ENCODE assay signal across 9 cellular contexts in the genomic region with DNA sequence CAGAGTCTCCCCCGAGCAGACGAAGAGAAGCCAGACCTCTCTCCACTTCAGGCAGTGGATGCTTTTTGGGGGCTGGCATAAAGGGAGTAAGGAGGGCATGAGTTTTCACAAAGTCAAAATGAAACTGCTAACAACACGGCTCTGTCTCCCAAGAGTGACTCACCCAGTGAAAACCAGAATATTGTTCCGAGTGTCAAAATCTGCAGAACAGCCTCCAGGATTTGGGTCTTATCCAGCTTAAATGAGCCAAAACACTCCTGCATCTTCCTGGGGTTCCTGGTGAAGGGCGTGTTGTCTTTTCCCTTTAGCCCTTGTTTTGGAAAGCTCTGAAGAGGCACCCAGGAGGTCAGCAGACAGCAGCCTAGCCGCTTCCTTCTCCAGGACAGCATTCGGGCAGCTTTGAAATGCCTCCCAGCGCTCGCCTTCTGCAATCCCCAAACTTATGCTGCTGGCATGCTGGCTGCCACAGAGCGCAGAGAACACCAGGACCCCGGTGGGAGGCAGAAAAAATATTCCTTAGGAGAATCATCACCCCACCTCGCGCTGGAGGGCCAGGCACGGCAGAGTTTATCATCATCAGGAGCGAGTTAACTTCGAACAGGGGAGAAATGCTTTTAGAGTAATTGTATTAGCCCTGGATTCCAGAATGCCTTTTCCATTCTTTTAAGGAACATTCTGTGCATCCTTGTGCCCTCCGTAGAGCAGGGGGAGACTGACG.
DNase-seq lines count a peak whose midpoint lies in the region; ATAC-seq, FAIRE-seq and TF ChIP-seq lines count a peak whose summit lies in the region.
"Had no signal": no experiment of that assay in that cellular context is flagged by ENCODE, and none has a peak within 500 bp of the region (broad histone marks: within the 10 kb centered on the region; RNA-seq: fewer than 3 reads in every experiment).

No MANE protein-coding gene starts in this region.

- H3K36me3 ChIP-seq in aorta (ENCODE audit: control insufficient read depth in 1 of 2, insufficient read depth in 2 of 2, low read length in 1 of 2): no peaks in the 10 kb centered on the region

- intact Hi-C loops in Right ventricle myocardium inferior (cut with DNase I) (loop anchor here (5.0 kb wide), 3 partner anchors 82 to 178 kb away; a partner anchor contains a TSS), cardiac septum (cut with DNase I) (loop anchor here (5.0 kb wide), 3 partner anchors 57 to 303 kb away; no protein-coding TSS in a partner anchor), aorta (cut with DNase I) (loop anchor here (5.0 to 10.0 kb wide), 3 partner anchors 77 to 230 kb away; a partner anchor contains a TSS)
- intact Hi-C loops in activated T-helper 2 cell treated with anti-CD3 and anti-CD28 coated beads, Interferon-gamma antibody, Interleukin-2, Interleukin-4, amounts not matched to agents 10 μg/mL and 5 μg/mL and 100 μg/mL, durations not matched to agents 14 hours and 24 hours and 36 hours (cut with micrococcal nuclease): loop anchor here (5.0 kb wide), 2 partner anchors 87 to 138 kb away; no protein-coding TSS in a partner anchor

- peak; percentile 27 for ATAC-seq in Right ventricle myocardium inferior
- peak; percentile 5 for ATAC-seq in aorta (ENCODE audit: low FRiP score)

- H3K4me1 Mint-ChIP-seq in chondrocyte (ENCODE audit: low read depth) (peaks cover 75% of the 10 kb centered on the region), mesothelial cell of epicardium (peaks cover 72% of the 10 kb centered on the region)
- peaks cover 44% of the 10 kb centered on the region for H3K4me1 Mint-ChIP-seq in activated T-helper 2 cell treated with anti-CD3 and anti-CD28 coated beads, Interferon-gamma antibody, Interleukin-2, Interleukin-4, amounts not matched to agents 10 μg/mL and 5 μg/mL and 100 μg/mL, durations not matched to agents 14 hours and 24 hours and 36 hours (ENCODE audit: low read depth)

- H3K4me3 ChIP-seq in aorta (ENCODE audit: low read length in 2 of 2): no peak overlapping the region

- no peak for FAIRE-seq in GM12892 (lab: Jason Lieb, UNC)

- no peaks in the 10 kb centered on the region for H3K9me3 ChIP-seq in aorta (ENCODE audit: control insufficient read depth, low read length)

- H3K36me3 Mint-ChIP-seq in chondrocyte (ENCODE audit: low read depth) (no peaks in the 10 kb centered on the region), mesothelial cell of epicardium (no peaks in the 10 kb centered on the region)
- no peaks in the 10 kb centered on the region for H3K36me3 Mint-ChIP-seq in activated T-helper 2 cell treated with anti-CD3 and anti-CD28 coated beads, Interferon-gamma antibody, Interleukin-2, Interleukin-4, amounts not matched to agents 10 μg/mL and 5 μg/mL and 100 μg/mL, durations not matched to agents 14 hours and 24 hours and 36 hours (ENCODE audit: low read depth)

- H3K4me1 ChIP-seq in aorta (ENCODE audit: control insufficient read depth in 1 of 2, insufficient read depth in 2 of 2, low read length in 2 of 2): peaks cover 0 to 3% of the 10 kb centered on the region in 2 donors

- H3K4me3 Mint-ChIP-seq in chondrocyte (ENCODE audit: unreplicated experiment): peak overlapping the region; percentile 64
- peak overlapping the region; percentile 20 for H3K4me3 Mint-ChIP-seq in mesothelial cell of epicardium
- no peak overlapping the region for H3K4me3 Mint-ChIP-seq in activated T-helper 2 cell treated with anti-CD3 and anti-CD28 coated beads, Interferon-gamma antibody, Interleukin-2, Interleukin-4, amounts not matched to agents 10 μg/mL and 5 μg/mL and 100 μg/mL, durations not matched to agents 14 hours and 24 hours and 36 hours (ENCODE audit: low read depth)
- H3K4me3 Mint-ChIP-seq: T-helper 1 cell treated with Interleukin-12 subunit alpha and Interleukin-12 subunit beta and Interleukin-4 antibody, amounts not matched to agents 30 μg/mL and 1 μg/mL, for 36 hours had no signal

- H3K27me3 Mint-ChIP-seq in chondrocyte (ENCODE audit: low read depth) (no peaks in the 10 kb centered on the region), mesothelial cell of epicardium (ENCODE audit: low read depth) (no peaks in the 10 kb centered on the region)
- H3K27me3 Mint-ChIP-seq in activated T-helper 2 cell treated with anti-CD3 and anti-CD28 coated beads, Interferon-gamma antibody, Interleukin-2, Interleukin-4, amounts not matched to agents 10 μg/mL and 5 μg/mL and 100 μg/mL, durations not matched to agents 14 hours and 24 hours and 36 hours (ENCODE audit: low read depth): no peaks in the 10 kb centered on the region

- peak overlapping the region in 1 of 2 donors; percentile 87 for H3K27ac ChIP-seq in aorta (ENCODE audit: low read depth in 1 of 2, low read length in 2 of 2)

- DNase-seq in Right ventricle myocardium inferior (ENCODE audit: missing footprints): no peak
- no peak for DNase-seq in cardiac septum (ENCODE audit: low spot score)
- DNase-seq in chondrocyte (ENCODE audit: low spot score): no peak
- no peak for DNase-seq in mesothelial cell of epicardium (ENCODE audit: low spot score in 2 of 2, unreplicated experiment in 2 of 2)
- no peak for DNase-seq in aorta
- no peak for DNase-seq in activated naive CD4-positive, alpha-beta T cell treated with anti-CD3 and anti-CD28 coated beads, Interleukin-2, amount 50 U/mL, for 16 hours
- no peak for DNase-seq in activated T-helper 2 cell treated with anti-CD3 and anti-CD28 coated beads, Interferon-gamma antibody, Interleukin-2, Interleukin-4, amounts not matched to agents 10 μg/mL and 5 μg/mL and 100 μg/mL, durations not matched to agents 14 hours and 24 hours and 36 hours (ENCODE audit: low spot score)
- DNase-seq in GM12892 (ENCODE audit: insufficient read length): no peak

- H3K9me3 Mint-ChIP-seq in chondrocyte (ENCODE audit: low read depth) (no peaks in the 10 kb centered on the region), mesothelial cell of epicardium (peaks cover 3% of the 10 kb centered on the region)
- H3K9me3 Mint-ChIP-seq in activated T-helper 2 cell treated with anti-CD3 and anti-CD28 coated beads, Interferon-gamma antibody, Interleukin-2, Interleukin-4, amounts not matched to agents 10 μg/mL and 5 μg/mL and 100 μg/mL, durations not matched to agents 14 hours and 24 hours and 36 hours: no peaks in the 10 kb centered on the region

- H3K27ac Mint-ChIP-seq in chondrocyte (ENCODE audit: unreplicated experiment) (peak overlapping the region; percentile 95), mesothelial cell of epicardium (peak overlapping the region; percentile 97)
- H3K27ac Mint-ChIP-seq in activated T-helper 2 cell treated with anti-CD3 and anti-CD28 coated beads, Interferon-gamma antibody, Interleukin-2, Interleukin-4, amounts not matched to agents 10 μg/mL and 5 μg/mL and 100 μg/mL, durations not matched to agents 14 hours and 24 hours and 36 hours: no peak overlapping the region
- H3K27ac Mint-ChIP-seq: T-helper 1 cell treated with Interleukin-12 subunit alpha and Interleukin-12 subunit beta and Interleukin-4 antibody, amounts not matched to agents 30 μg/mL and 1 μg/mL, for 36 hours had no signal

- H3K27me3 ChIP-seq in aorta (ENCODE audit: control insufficient read depth in 1 of 2, insufficient read depth in 2 of 2, low read length in 1 of 2): no peaks in the 10 kb centered on the region

- no peak for TF ChIP-seq CTCF in chondrocyte (IDR thresholded peaks at IDR 0.05)
- no peak for TF ChIP-seq CTCF in mesothelial cell of epicardium (IDR thresholded peaks at IDR 0.05; ENCODE audit: unreplicated experiment)

- no peak for TF ChIP-seq POLR2A in GM12892 (IDR thresholded peaks at IDR 0.05; ENCODE audit: low read depth, low read length)

- 1 to 5% methylated on average over 18 of the region's 18 CpGs for WGBS in aorta, 2 donors
